ENCODE assay signal across 20 cellular contexts in genomic region chr9:120235081-120235480, GRCh38.
DNase-seq lines count a peak whose midpoint lies in the region; ATAC-seq and TF ChIP-seq lines count a peak whose summit lies in the region.
"Had no signal": no experiment of that assay in that cellular context is flagged by ENCODE, and none has a peak within 500 bp of the region (broad histone marks: within the 10 kb centered on the region; RNA-seq: fewer than 3 reads in every experiment).

No MANE protein-coding gene starts in this region.

- no peaks in the 10 kb centered on the region for H3K4me1 Mint-ChIP-seq in neural crest cell
- H3K4me1 Mint-ChIP-seq in activated naive CD4-positive, alpha-beta T cell treated with anti-CD3 and anti-CD28 coated beads, Interleukin-2, amount 10 ng/mL, durations not matched to agents 7 days and 5 days: no peaks in the 10 kb centered on the region
- H3K4me1 Mint-ChIP-seq: B cell; CD4-positive, CD25-positive, alpha-beta regulatory T cell had no signal

- H3K27me3 Mint-ChIP-seq in neural crest cell (ENCODE audit: low read depth): peaks cover 25% of the 10 kb centered on the region
- peaks cover 4% of the 10 kb centered on the region for H3K27me3 Mint-ChIP-seq in activated naive CD4-positive, alpha-beta T cell treated with anti-CD3 and anti-CD28 coated beads, Interleukin-2, amount 10 ng/mL, durations not matched to agents 7 days and 5 days
- H3K27me3 Mint-ChIP-seq: CD4-positive, CD25-positive, alpha-beta regulatory T cell had no signal

- TF ChIP-seq CTCF in neural crest cell (conservative IDR thresholded peaks at IDR 0.05) (no peak), Peyer's patch (IDR thresholded peaks at IDR 0.05) (no peak)

- no peaks in the 10 kb centered on the region for H3K9me3 Mint-ChIP-seq in neural crest cell
- H3K9me3 Mint-ChIP-seq in activated naive CD4-positive, alpha-beta T cell treated with anti-CD3 and anti-CD28 coated beads, Interleukin-2, amount 10 ng/mL, durations not matched to agents 7 days and 5 days: no peaks in the 10 kb centered on the region

- CTCF ChIA-PET in activated naive CD4-positive, alpha-beta T cell treated with anti-CD3 and anti-CD28 coated beads, Interleukin-2, amount 10 ng/mL, durations not matched to agents 7 days and 5 days (lab: Charles Lee): no interaction called here

- no peaks in the 10 kb centered on the region for H3K4me1 ChIP-seq in Peyer's patch

- DNase-seq in NCI-H2107 treated with DMSO at 0.1 percent for 48 hours (lab: John Stamatoyannopoulos, UW; ENCODE audit: unreplicated experiment) (peak; percentile 58), NCI-H2107 (lab: John Stamatoyannopoulos, UW) (no peak), NCI-H1694 treated with DMSO at 0.1 percent for 48 hours (lab: John Stamatoyannopoulos, UW) (peak; percentile 80), NCI-H69 (lab: John Stamatoyannopoulos, UW) (peak; percentile 72), neural crest cell (ENCODE audit: low read depth, low spot score) (no peak), Peyer's patch (no peak)
- no peak for DNase-seq in activated naive CD4-positive, alpha-beta T cell treated with anti-CD3 and anti-CD28 coated beads, Interleukin-2, amount 10 ng/mL, durations not matched to agents 7 days and 5 days
- DNase-seq: 8988T; CD4-positive, CD25-positive, alpha-beta regulatory T cell; DMS79; GOT3; IMR-90; MG63; NCI-H1105; NCI-H187 treated with DMSO at 0.1 percent for 48 hours; RPMI8226; SIG-M5 had no signal

- no peak for ATAC-seq in GM21381 (IDR thresholded peaks at IDR 0.05; ENCODE audit: unreplicated experiment)
- ATAC-seq: HCT116 had no signal

- peak overlapping the region; percentile 37 for H3K27ac Mint-ChIP-seq in neural crest cell (ENCODE audit: unreplicated experiment)
- no peak overlapping the region for H3K27ac Mint-ChIP-seq in activated naive CD4-positive, alpha-beta T cell treated with anti-CD3 and anti-CD28 coated beads, Interleukin-2, amount 10 ng/mL, durations not matched to agents 7 days and 5 days
- H3K27ac Mint-ChIP-seq: B cell; CD4-positive, CD25-positive, alpha-beta regulatory T cell had no signal

- no peak overlapping the region for H3K4me3 ChIP-seq in Peyer's patch
- H3K4me3 ChIP-seq: MG63 had no signal

- no peak overlapping the region for H3K27ac ChIP-seq in Peyer's patch

- H3K4me3 Mint-ChIP-seq in neural crest cell: no peak overlapping the region
- H3K4me3 Mint-ChIP-seq in activated naive CD4-positive, alpha-beta T cell treated with anti-CD3 and anti-CD28 coated beads, Interleukin-2, amount 10 ng/mL, durations not matched to agents 7 days and 5 days: no peak overlapping the region
- H3K4me3 Mint-ChIP-seq: B cell; CD4-positive, CD25-positive, alpha-beta regulatory T cell had no signal

- TF ChIP-seq POLR2A in Peyer's patch (IDR thresholded peaks at IDR 0.05): no peak

- H3K9me3 ChIP-seq in Peyer's patch: no peaks in the 10 kb centered on the region
- H3K9me3 ChIP-seq: MG63 had no signal

- no peaks in the 10 kb centered on the region for H3K36me3 Mint-ChIP-seq in neural crest cell (ENCODE audit: low read depth)
- no peaks in the 10 kb centered on the region for H3K36me3 Mint-ChIP-seq in activated naive CD4-positive, alpha-beta T cell treated with anti-CD3 and anti-CD28 coated beads, Interleukin-2, amount 10 ng/mL, durations not matched to agents 7 days and 5 days

- H3K36me3 ChIP-seq in Peyer's patch: no peaks in the 10 kb centered on the region
- H3K36me3 ChIP-seq: MG63 had no signal

- H3K27me3 ChIP-seq in Peyer's patch: no peaks in the 10 kb centered on the region
- H3K27me3 ChIP-seq: MG63 had no signal

Comparison
In these comparisons a context has a peak if more than half of its experiments do, and no peak if none do; other contexts are left out.
1. DNase-seq: peak in NCI-H2107 treated with DMSO at 0.1 percent for 48 hours (single experiment), NCI-H1694 treated with DMSO at 0.1 percent for 48 hours (single experiment) and NCI-H69 (single experiment); none in NCI-H2107 (single experiment), neural crest cell (single experiment), Peyer's patch (0 of 3) and activated naive CD4-positive, alpha-beta T cell treated with anti-CD3 and anti-CD28 coated beads, Interleukin-2, amount 10 ng/mL, durations not matched to agents 7 days and 5 days (single experiment).